ENCODE assay signal across 24 cellular contexts in the genomic region with DNA sequence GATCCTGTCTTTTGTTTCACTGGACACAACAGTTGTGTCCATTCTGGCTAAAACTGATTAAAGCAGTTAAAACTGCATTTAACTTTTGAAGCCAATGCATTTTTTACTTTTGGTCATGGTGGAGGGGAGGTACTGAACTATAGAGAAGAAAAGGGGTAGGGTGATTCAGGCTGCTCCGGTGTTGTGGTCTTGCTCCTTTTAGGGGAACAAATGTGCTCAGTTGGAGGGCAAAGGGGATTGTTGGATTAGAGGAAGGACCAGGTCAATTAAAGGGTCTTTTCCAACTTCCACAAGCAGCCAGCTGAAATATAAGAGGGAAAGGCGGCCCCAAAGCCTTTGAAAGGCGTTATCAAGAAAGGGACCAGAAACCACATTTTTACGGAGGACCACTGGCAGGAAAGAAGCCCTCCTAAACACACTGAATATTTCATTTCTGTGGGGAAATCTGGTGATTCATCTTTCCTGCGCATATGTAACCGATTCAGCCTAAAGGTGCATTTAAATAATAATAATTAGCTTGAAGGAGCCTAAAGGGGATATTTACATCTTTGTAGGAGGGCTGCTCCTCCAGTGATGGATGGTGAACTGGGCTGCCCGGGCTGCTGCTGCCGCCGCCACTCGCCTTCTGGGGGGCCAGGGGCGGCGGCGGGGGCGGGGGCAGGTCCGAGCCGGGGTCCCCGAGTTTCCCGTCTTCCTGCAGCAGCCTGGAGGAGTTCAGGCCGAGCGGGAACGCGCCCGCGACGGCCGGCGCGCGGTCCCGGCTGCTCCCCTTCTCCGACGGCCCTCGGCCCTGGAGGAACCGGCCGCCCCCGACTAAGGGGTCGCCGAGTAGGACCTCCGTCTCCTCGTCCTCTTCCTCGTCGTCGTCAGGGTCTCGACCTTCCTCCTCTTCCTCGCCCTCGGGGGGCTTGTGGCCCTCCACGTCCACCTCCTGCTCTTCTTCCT. TPM values are rescaled to one million over a fixed set of nuclear protein-coding genes. Genes with fewer than 3 reads are reported as not detected.
A peak's percentile ranks its signal among the peaks of the same experiment; 100 is the strongest.
DNase-seq lines count a peak whose midpoint lies in the region; ATAC-seq and TF ChIP-seq lines count a peak whose summit lies in the region.
"Had no signal": no experiment of that assay in that cellular context is flagged by ENCODE, and none has a peak within 500 bp of the region (broad histone marks: within the 10 kb centered on the region; RNA-seq: fewer than 3 reads in every experiment).

No MANE protein-coding gene starts in this region.

- peaks cover 8 to 14% of the 10 kb centered on the region in 2 donors for H3K9me3 ChIP-seq in neuronal stem cell (replicated peaks in 1 of 2; ENCODE audit: control insufficient read depth in 2 of 2, insufficient read depth in 1 of 2, low read depth in 1 of 2, low read length in 2 of 2)
- H3K9me3 ChIP-seq: vagina had no signal

- H2AK5ac ChIP-seq in neuronal stem cell (ENCODE audit: low read depth, low read length), result peak overlapping the region; percentile 92

- TF ChIP-seq CTCF in WTC11 (IDR thresholded peaks at IDR 0.05) (no peak), glutamatergic neuron (IDR thresholded peaks at IDR 0.05; ENCODE audit: partially characterized antibody, unreplicated experiment) (no peak), omental fat pad (IDR thresholded peaks at IDR 0.05) (no peak)

- H3K27me3 Mint-ChIP-seq in activated CD4-positive, alpha-beta memory T cell treated with anti-CD3 and anti-CD28 coated beads, Interleukin-2, amount 10 ng/mL, durations not matched to agents 7 days and 5 days, result peaks cover 68% of the 10 kb centered on the region
- peaks cover 50% of the 10 kb centered on the region for H3K27me3 Mint-ChIP-seq in activated CD4-positive, alpha-beta memory T cell treated with anti-CD3 and anti-CD28 coated beads for 36 hours
- peaks cover 52% of the 10 kb centered on the region for H3K27me3 Mint-ChIP-seq in WTC11 (ENCODE audit: low read depth)
- peaks cover 29% of the 10 kb centered on the region for H3K27me3 Mint-ChIP-seq in glutamatergic neuron (ENCODE audit: unreplicated experiment)

- no peak overlapping the region for H3K14ac ChIP-seq in neuronal stem cell (ENCODE audit: low read length)

- no peak overlapping the region for H4K8ac ChIP-seq in neuronal stem cell (ENCODE audit: low read depth, low read length)

- no peak overlapping the region for H2BK12ac ChIP-seq in neuronal stem cell (ENCODE audit: low read length)

- DNase-seq in activated CD4-positive, alpha-beta memory T cell treated with anti-CD3 and anti-CD28 coated beads, Interleukin-2, amount 10 ng/mL, durations not matched to agents 7 days and 5 days, result no peak
- no peak for DNase-seq in activated CD4-positive, alpha-beta memory T cell treated with anti-CD3 and anti-CD28 coated beads for 36 hours
- DNase-seq in WTC11 (ENCODE audit: low spot score) (peak; percentile 33), glutamatergic neuron (no peak), neuronal stem cell (ENCODE audit: low spot score) (no peak), omental fat pad (ENCODE audit: low spot score) (no peak)
- no peak for DNase-seq in stimulated activated CD4-positive, alpha-beta T cell treated with anti-CD3 and anti-CD28 coated beads, Interleukin-15, amount 100 ng/mL, for 24 hours
- DNase-seq: activated CD4-positive, alpha-beta T cell treated with anti-CD3 and anti-CD28 coated beads, Interleukin-2, amount 50 U/mL, for 48 hours; aorta; effector memory CD4-positive, alpha-beta T cell; NCI-H1105 treated with DMSO at 0.1 percent for 48 hours; NCI-H2107; posterior cingulate gyrus; SW 1271 had no signal

- peaks cover 31 to 91% (median 52%) of the 10 kb centered on the region in 3 experiments for H3K27me3 ChIP-seq in neuronal stem cell (ENCODE audit: control insufficient read depth in 3 of 3, insufficient read depth in 3 of 3, low read depth in 1 of 3, low read length in 3 of 3)

- CTCF ChIA-PET in activated CD4-positive, alpha-beta memory T cell treated with anti-CD3 and anti-CD28 coated beads, Interleukin-2, amount 10 ng/mL, durations not matched to agents 7 days and 5 days (lab: Charles Lee), result no interaction called here
- CTCF ChIA-PET in activated CD4-positive, alpha-beta memory T cell treated with anti-CD3 and anti-CD28 coated beads for 36 hours (lab: Charles Lee), result interaction anchor here (0.6 to 2.3 kb wide), 3 partner anchors 10 to 32 kb away, joined by 3 to 7 read pairs (median 3); no protein-coding TSS in a partner anchor
- CTCF ChIA-PET in WTC11 (lab: Charles Lee), result interaction anchor here (0.6 to 3.2 kb wide), 13 partner anchors 8 to 510 kb away, joined by 3 to 36 read pairs (median 4); no protein-coding TSS in a partner anchor

- peak overlapping the region; percentile 81 for H2BK120ac ChIP-seq in neuronal stem cell (ENCODE audit: low read depth, low read length)

- no peak overlapping the region for H2BK5ac ChIP-seq in neuronal stem cell (ENCODE audit: low read length)

- peaks cover 6% of the 10 kb centered on the region for H3K79me1 ChIP-seq in neuronal stem cell (ENCODE audit: low read depth, low read length)

- no peak overlapping the region for H3K4ac ChIP-seq in neuronal stem cell (ENCODE audit: low read length)

- H3K18ac ChIP-seq in neuronal stem cell (ENCODE audit: low read length), result peak overlapping the region; percentile 97

- POLR2A ChIA-PET in activated CD4-positive, alpha-beta memory T cell treated with anti-CD3 and anti-CD28 coated beads, Interleukin-2, amount 10 ng/mL, durations not matched to agents 7 days and 5 days (lab: Charles Lee), result no interaction called here
- POLR2A ChIA-PET in activated CD4-positive, alpha-beta memory T cell treated with anti-CD3 and anti-CD28 coated beads for 36 hours (lab: Charles Lee), result no interaction called here
- POLR2A ChIA-PET in WTC11 (lab: Charles Lee), result interaction anchor here (1.5 kb wide), 1 partner anchor 16 kb away, joined by 4 read pairs; no protein-coding TSS in a partner anchor

- peaks cover 3% of the 10 kb centered on the region for H3K9me3 Mint-ChIP-seq in activated CD4-positive, alpha-beta memory T cell treated with anti-CD3 and anti-CD28 coated beads, Interleukin-2, amount 10 ng/mL, durations not matched to agents 7 days and 5 days
- no peaks in the 10 kb centered on the region for H3K9me3 Mint-ChIP-seq in activated CD4-positive, alpha-beta memory T cell treated with anti-CD3 and anti-CD28 coated beads for 36 hours
- no peaks in the 10 kb centered on the region for H3K9me3 Mint-ChIP-seq in WTC11
- H3K9me3 Mint-ChIP-seq in glutamatergic neuron (ENCODE audit: unreplicated experiment), result peaks cover 17% of the 10 kb centered on the region

- peak overlapping the region in 1 of 2 donors; percentile 74 for H3K4me3 ChIP-seq in neuronal stem cell (ENCODE audit: low read length in 2 of 2)
- H3K4me3 ChIP-seq: BLaER1 treated with 17β-estradiol and CSF1 and Interleukin-3, amounts not matched to agents 10 nM and 100 nM; lung; vagina had no signal

- H3K23ac ChIP-seq in neuronal stem cell (ENCODE audit: low read depth, low read length, poor library complexity), result peak overlapping the region; percentile 55

- no peak overlapping the region for H4K91ac ChIP-seq in neuronal stem cell (ENCODE audit: low read depth, low read length, poor library complexity)

- intact Hi-C loops in activated CD4-positive, alpha-beta memory T cell treated with anti-CD3 and anti-CD28 coated beads for 36 hours (cut with micrococcal nuclease), result no loop called here

- H3K27ac ChIP-seq in neuronal stem cell (replicated peaks; ENCODE audit: low read length), result no peak overlapping the region
- H3K27ac ChIP-seq: BLaER1 treated with 17β-estradiol and CSF1 and Interleukin-3, amounts not matched to agents 10 nM and 100 nM; vagina had no signal

- H2BK15ac ChIP-seq in neuronal stem cell (ENCODE audit: low read length), result no peak overlapping the region

- no peak overlapping the region for H2AFZ ChIP-seq in neuronal stem cell (ENCODE audit: low read length)

- H3K4me3 Mint-ChIP-seq in activated CD4-positive, alpha-beta memory T cell treated with anti-CD3 and anti-CD28 coated beads, Interleukin-2, amount 10 ng/mL, durations not matched to agents 7 days and 5 days, result no peak overlapping the region
- H3K4me3 Mint-ChIP-seq in activated CD4-positive, alpha-beta memory T cell treated with anti-CD3 and anti-CD28 coated beads for 36 hours, result no peak overlapping the region
- H3K4me3 Mint-ChIP-seq in WTC11, result peak overlapping the region; percentile 69
- H3K4me3 Mint-ChIP-seq in glutamatergic neuron (ENCODE audit: unreplicated experiment), result peak overlapping the region; percentile 64

- H3K27ac Mint-ChIP-seq in activated CD4-positive, alpha-beta memory T cell treated with anti-CD3 and anti-CD28 coated beads, Interleukin-2, amount 10 ng/mL, durations not matched to agents 7 days and 5 days, result peak overlapping the region; percentile 29
- no peak overlapping the region for H3K27ac Mint-ChIP-seq in activated CD4-positive, alpha-beta memory T cell treated with anti-CD3 and anti-CD28 coated beads for 36 hours
- H3K27ac Mint-ChIP-seq in WTC11 (no peak overlapping the region), glutamatergic neuron (ENCODE audit: unreplicated experiment) (peak overlapping the region; percentile 49)

- H3K4me1 Mint-ChIP-seq in activated CD4-positive, alpha-beta memory T cell treated with anti-CD3 and anti-CD28 coated beads, Interleukin-2, amount 10 ng/mL, durations not matched to agents 7 days and 5 days, result no peaks in the 10 kb centered on the region
- H3K4me1 Mint-ChIP-seq in activated CD4-positive, alpha-beta memory T cell treated with anti-CD3 and anti-CD28 coated beads for 36 hours (ENCODE audit: low read depth), result peaks cover 11% of the 10 kb centered on the region
- H3K4me1 Mint-ChIP-seq in WTC11 (peaks cover 59% of the 10 kb centered on the region), glutamatergic neuron (ENCODE audit: low read depth, unreplicated experiment) (peaks cover 4% of the 10 kb centered on the region)

- H3K36me3 ChIP-seq in neuronal stem cell (replicated peaks in 1 of 2; ENCODE audit: control insufficient read depth in 2 of 2, insufficient read depth in 2 of 2, low read length in 2 of 2), result no peaks in the 10 kb centered on the region
- H3K36me3 ChIP-seq: BLaER1 treated with 17β-estradiol and CSF1 and Interleukin-3, amounts not matched to agents 10 nM and 100 nM; vagina had no signal

- H3K4me1 ChIP-seq in neuronal stem cell (ENCODE audit: control insufficient read depth in 2 of 2, insufficient read depth in 1 of 2, low read depth in 1 of 2, low read length in 2 of 2), result peaks cover 0 to 4% of the 10 kb centered on the region in 2 donors
- H3K4me1 ChIP-seq: BLaER1 treated with 17β-estradiol and CSF1 and Interleukin-3, amounts not matched to agents 10 nM and 100 nM; vagina had no signal

- peaks cover 14% of the 10 kb centered on the region for H3K36me3 Mint-ChIP-seq in activated CD4-positive, alpha-beta memory T cell treated with anti-CD3 and anti-CD28 coated beads, Interleukin-2, amount 10 ng/mL, durations not matched to agents 7 days and 5 days (ENCODE audit: low read depth)
- H3K36me3 Mint-ChIP-seq in activated CD4-positive, alpha-beta memory T cell treated with anti-CD3 and anti-CD28 coated beads for 36 hours, result peaks cover 8% of the 10 kb centered on the region
- H3K36me3 Mint-ChIP-seq in WTC11, result peaks cover 8% of the 10 kb centered on the region; the same call in 1 of the 2 replicates
- peaks cover 14% of the 10 kb centered on the region for H3K36me3 Mint-ChIP-seq in glutamatergic neuron (ENCODE audit: unreplicated experiment)

- ATAC-seq in WTC11, result peak; percentile 6; the same call in 1 of the 2 replicates
- ATAC-seq in omental fat pad (ENCODE audit: low FRiP score), result no peak
- ATAC-seq in HG03432 (IDR thresholded peaks at IDR 0.05; ENCODE audit: unreplicated experiment), result no peak

- no CpG with 5 or more reads among the region's 47 CpGs for WGBS in neuronal stem cell (ENCODE audit: extremely low coverage in 2 of 2, insufficient read length in 2 of 2, insufficient replicate concordance in 1 of 2), 2 donors

- peak overlapping the region; percentile 66 for H3K4me2 ChIP-seq in neuronal stem cell (ENCODE audit: insufficient read depth, low read length, poor library complexity, severe bottlenecking)
- H3K4me2 ChIP-seq: BLaER1 treated with 17β-estradiol and CSF1 and Interleukin-3, amounts not matched to agents 10 nM and 100 nM had no signal

- H3K9ac ChIP-seq in neuronal stem cell (ENCODE audit: low read depth, low read length, poor library complexity), result no peak overlapping the region
- H3K9ac ChIP-seq: BLaER1 treated with 17β-estradiol and CSF1 and Interleukin-3, amounts not matched to agents 10 nM and 100 nM had no signal

RNA-seq across cellular contexts. Expression of a gene that starts 5.2 kb away (rescaled TPM):
- not detected for total RNA-seq in activated CD4-positive, alpha-beta memory T cell treated with anti-CD3 and anti-CD28 coated beads, Interleukin-2, amount 10 ng/mL, durations not matched to agents 7 days and 5 days
- total RNA-seq in activated CD4-positive, alpha-beta memory T cell treated with anti-CD3 and anti-CD28 coated beads for 36 hours, result not detected
- 0.34 to 1.3 TPM (median 0.37 TPM) in 3 replicates for total RNA-seq in WTC11 (2021)
- total RNA-seq in glutamatergic neuron (ENCODE audit: unreplicated experiment), result 6.7 TPM
- 0.01 TPM for polyA plus RNA-seq in neuronal stem cell (2013, experiment 1 of 2)
- 0.06 TPM for polyA plus RNA-seq in neuronal stem cell (2013, experiment 2 of 2)
- not detected for total RNA-seq in omental fat pad
- total RNA-seq: A673, aorta, glomerular endothelial cell, HT1080, lung, myocyte, subcutaneous adipose tissue, vagina had no signal
- polyA plus RNA-seq: aorta, keratinocyte, lung had no signal

Comparison
In these comparisons a context has a peak if more than half of its experiments do, and no peak if none do; other contexts are left out.
1. H3K27ac Mint-ChIP-seq: peak in activated CD4-positive, alpha-beta memory T cell treated with anti-CD3 and anti-CD28 coated beads, Interleukin-2, amount 10 ng/mL, durations not matched to agents 7 days and 5 days (single experiment) and glutamatergic neuron (single experiment); none in activated CD4-positive, alpha-beta memory T cell treated with anti-CD3 and anti-CD28 coated beads for 36 hours (single experiment) and WTC11 (single experiment).
2. H3K4me3 Mint-ChIP-seq: peak in WTC11 (single experiment) and glutamatergic neuron (single experiment); none in activated CD4-positive, alpha-beta memory T cell treated with anti-CD3 and anti-CD28 coated beads, Interleukin-2, amount 10 ng/mL, durations not matched to agents 7 days and 5 days (single experiment) and activated CD4-positive, alpha-beta memory T cell treated with anti-CD3 and anti-CD28 coated beads for 36 hours (single experiment).